ENCODE assay signal across 9 cellular contexts in genomic region chr15:74011610-74012009, GRCh38. TPM values are rescaled to one million over a fixed set of nuclear protein-coding genes. Genes with fewer than 3 reads are reported as not detected.
A peak's percentile ranks its signal among the peaks of the same experiment; 100 is the strongest.
DNase-seq lines count a peak whose midpoint lies in the region; ATAC-seq and TF ChIP-seq lines count a peak whose summit lies in the region.
"Had no signal": no experiment of that assay in that cellular context is flagged by ENCODE, and none has a peak within 500 bp of the region (broad histone marks: within the 10 kb centered on the region; RNA-seq: fewer than 3 reads in every experiment).

No MANE protein-coding gene starts in this region.

- no peak overlapping the region for H3K27ac Mint-ChIP-seq in neural progenitor cell

- H3K9me3 ChIP-seq in left lung (no peaks in the 10 kb centered on the region), stomach (no peaks in the 10 kb centered on the region), neural progenitor cell (ENCODE audit: low read depth) (no peaks in the 10 kb centered on the region)

- peaks cover 2% of the 10 kb centered on the region for H3K27me3 Mint-ChIP-seq in neural progenitor cell (ENCODE audit: insufficient read depth, low read depth)

- peaks cover 13% of the 10 kb centered on the region for H3K4me1 Mint-ChIP-seq in neural progenitor cell

- H3K36me3 ChIP-seq in left lung (peaks cover 0 to 48% of the 10 kb centered on the region in 2 donors), stomach (peaks cover 0 to 36% (median 19%) of the 10 kb centered on the region in 4 donors), neural progenitor cell (no peaks in the 10 kb centered on the region)

- no peak overlapping the region for H3K4me3 Mint-ChIP-seq in neural progenitor cell

- H4K20me1 ChIP-seq in neural progenitor cell (ENCODE audit: low read depth) = peaks cover 11% of the 10 kb centered on the region

- H2AFZ ChIP-seq in neural progenitor cell (replicated peaks) = no peak overlapping the region

- no peaks in the 10 kb centered on the region for H3F3A ChIP-seq in neural progenitor cell (ENCODE audit: low read depth)

- no peak for TF ChIP-seq POLR2A in stomach (IDR thresholded peaks at IDR 0.05)

- intact Hi-C loops in left lung (cut with DNase I) (no loop called here), stomach (cut with DNase I; ENCODE audit: low total_unique reads) (no loop called here)

- H3K27ac ChIP-seq in HL-60 (replicated peaks) (peak overlapping the region; percentile 30; the same call in 1 of the 2 replicates), coronary artery (peak overlapping the region in 1 of 2 donors; percentile 71), left lung (peak overlapping the region; percentile 57 to 76), stomach (peak overlapping the region; percentile 70 to 85 (median 77)), neural progenitor cell (no peak overlapping the region)

- no peaks in the 10 kb centered on the region for H3K9me3 Mint-ChIP-seq in neural progenitor cell

- no peak for TF ChIP-seq EP300 in stomach (IDR thresholded peaks at IDR 0.05)

- H3K36me3 Mint-ChIP-seq in neural progenitor cell = peaks cover 25% of the 10 kb centered on the region

- H3K4me1 ChIP-seq in left lung (peaks cover 49 to 88% of the 10 kb centered on the region in 2 donors), stomach (peaks cover 51 to 88% (median 68%) of the 10 kb centered on the region in 4 donors), neural progenitor cell (no peaks in the 10 kb centered on the region)

- no peak overlapping the region for H3K9ac ChIP-seq in neural progenitor cell

- DNase-seq in HL-60 (ENCODE audit: low read depth in 1 of 2, low spot score in 1 of 2) (peak in 1 of 2 experiments; percentile 26), coronary artery (ENCODE audit: low spot score) (no peak), left lung (no peak), stomach (peak; percentile 59), neural progenitor cell (ENCODE audit: low spot score) (no peak)
- DNase-seq: activated effector memory CD4-positive, alpha-beta T cell treated with Interleukin-2 at 50 U/mL for 16 hours had no signal

- H3K27me3 ChIP-seq in HL-60 (ENCODE audit: insufficient read depth, poor library complexity, severe bottlenecking) (no peaks in the 10 kb centered on the region), left lung (no peaks in the 10 kb centered on the region), stomach (no peaks in the 10 kb centered on the region), neural progenitor cell (no peaks in the 10 kb centered on the region)

- H3K79me2 ChIP-seq in neural progenitor cell (ENCODE audit: low read depth) = peaks cover 8% of the 10 kb centered on the region

- WGBS in stomach, 5 donors = 12 to 18% (median 13%) methylated on average over 2 of the region's 2 CpGs

- H3K4me3 ChIP-seq in HL-60 (replicated peaks; ENCODE audit: insufficient read depth, low read length) = no peak overlapping the region
- H3K4me3 ChIP-seq in coronary artery = peak overlapping the region; percentile 33
- H3K4me3 ChIP-seq in left lung = no peak overlapping the region
- H3K4me3 ChIP-seq in stomach = peak overlapping the region in 1 of 4 donors; percentile 20
- H3K4me3 ChIP-seq in neural progenitor cell = no peak overlapping the region

- no peak overlapping the region for H3K4me2 ChIP-seq in neural progenitor cell

- ATAC-seq in left lung = peak; percentile 73
- no peak for ATAC-seq in HG02759 (IDR thresholded peaks at IDR 0.05; ENCODE audit: unreplicated experiment)
- no peak for ATAC-seq in HG03571 (IDR thresholded peaks at IDR 0.05; ENCODE audit: unreplicated experiment)
- no peak for ATAC-seq in GM18867 (IDR thresholded peaks at IDR 0.05; ENCODE audit: unreplicated experiment)

- TF ChIP-seq CTCF in HL-60 (IDR thresholded peaks at IDR 0.05; ENCODE audit: insufficient read depth, low read length) = no peak
- TF ChIP-seq CTCF in coronary artery (IDR thresholded peaks at IDR 0.05) = no peak
- TF ChIP-seq CTCF in left lung (IDR thresholded peaks at IDR 0.05) = no peak
- no peak for TF ChIP-seq CTCF in stomach (IDR thresholded peaks at IDR 0.05)
- no peak for TF ChIP-seq CTCF in neural progenitor cell (IDR thresholded peaks at IDR 0.05)

RNA-seq across cellular contexts. Expression of gene PML, which starts 17.1 kb away (rescaled TPM):
- total RNA-seq in left lung = 10 to 100 TPM; 61.2 to 75.2 TPM
- total RNA-seq in stomach = 100 to 1,000 TPM in 2 of 5 donors, 10 to 100 TPM in 3; 27.7 to 170 (median 65.9) TPM
- polyA plus RNA-seq in stomach = 10 to 100 TPM; 16.0 to 25.8 (median 21.9) TPM
- 15.3 and 18.0 TPM in 2 replicates for total RNA-seq in neural progenitor cell (ENCODE audit: low replicate concordance)

RNA-seq across cellular contexts. Expression of gene STOML1, which starts 19.5 kb away (rescaled TPM):
- 10 to 100 TPM; 20.0 to 29.3 TPM for total RNA-seq in left lung
- total RNA-seq in stomach = 10 to 100 TPM in 2 of 5 donors, 1 to 10 TPM in 3; 5.3 to 26.4 (median 9.8) TPM
- 10 to 100 TPM in 1 of 3 donors, 1 to 10 TPM in 2; 8.0 to 13.3 (median 9.6) TPM for polyA plus RNA-seq in stomach
- total RNA-seq in neural progenitor cell (ENCODE audit: low replicate concordance) = 2.0 and 4.7 TPM in 2 replicates
